1 cellular context compared by ENCODE assay signal in the genomic region with DNA sequence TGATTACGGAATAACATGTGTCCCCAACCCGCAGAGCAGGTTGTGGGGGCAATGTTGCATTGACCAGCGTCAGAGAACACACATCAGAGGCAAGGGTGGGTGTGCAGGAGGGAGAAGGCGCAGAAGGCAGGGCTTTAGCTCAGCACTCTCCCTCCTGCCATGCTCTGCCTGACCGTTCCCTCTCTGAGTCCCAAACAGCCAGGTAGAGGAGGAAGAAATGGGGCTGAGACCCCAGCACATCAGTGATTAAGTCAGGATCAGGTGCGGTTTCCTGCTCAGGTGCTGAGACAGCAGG.
TF ChIP-seq lines count a peak whose summit lies in the region.

No MANE protein-coding gene starts in this region.

TF ChIP-seq in SK-N-SH, 30 proteins besides CTCF, POLR2A, EP300 and RAD21 (continued from another document):
- no peak for TF ChIP-seq GABPA (IDR thresholded peaks at IDR 0.05; ENCODE audit: low read depth)
- TF ChIP-seq, protein P1, sequence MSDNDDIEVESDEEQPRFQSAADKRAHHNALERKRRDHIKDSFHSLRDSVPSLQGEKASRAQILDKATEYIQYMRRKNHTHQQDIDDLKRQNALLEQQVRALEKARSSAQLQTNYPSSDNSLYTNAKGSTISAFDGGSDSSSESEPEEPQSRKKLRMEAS (IDR thresholded peaks at IDR 0.05; ENCODE audit: low read depth): no peak
- no peak for TF ChIP-seq JUND (IDR thresholded peaks at IDR 0.05)
- TF ChIP-seq, protein P2, sequence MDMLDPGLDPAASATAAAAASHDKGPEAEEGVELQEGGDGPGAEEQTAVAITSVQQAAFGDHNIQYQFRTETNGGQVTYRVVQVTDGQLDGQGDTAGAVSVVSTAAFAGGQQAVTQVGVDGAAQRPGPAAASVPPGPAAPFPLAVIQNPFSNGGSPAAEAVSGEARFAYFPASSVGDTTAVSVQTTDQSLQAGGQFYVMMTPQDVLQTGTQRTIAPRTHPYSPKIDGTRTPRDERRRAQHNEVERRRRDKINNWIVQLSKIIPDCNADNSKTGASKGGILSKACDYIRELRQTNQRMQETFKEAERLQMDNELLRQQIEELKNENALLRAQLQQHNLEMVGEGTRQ (IDR thresholded peaks at IDR 0.05; ENCODE audit: borderline replicate concordance, low read depth, low read length): no peak
